ENCODE assay signal across 8 cellular contexts in genomic region chr19:52535336-52535830, GRCh38. TPM values are rescaled to one million over a fixed set of nuclear protein-coding genes. Genes with fewer than 3 reads are reported as not detected.
A peak's percentile ranks its signal among the peaks of the same experiment; 100 is the strongest.
DNase-seq lines count a peak whose midpoint lies in the region; ATAC-seq and TF ChIP-seq lines count a peak whose summit lies in the region.
"Not testable (repeated sequence)": the region's sequence is repeated elsewhere in the genome, so short reads cannot be mapped to it uniquely, and the experiment has no call there.

No MANE protein-coding gene starts in this region.

- peaks cover 0 to 13% of the 10 kb centered on the region in 2 experiments for H3K9me3 ChIP-seq in CD4-positive, CD25-positive, alpha-beta regulatory T cell (ENCODE audit: control insufficient read depth in 2 of 2, low read length in 2 of 2)
- not testable (repeated sequence) for H3K9me3 ChIP-seq in T-helper 17 cell (ENCODE audit: control insufficient read depth, low read length, poor library complexity, severe bottlenecking); esophagus (ENCODE audit: control insufficient read depth in 2 of 2, insufficient read depth in 1 of 2, low read depth in 1 of 2, low read length in 1 of 2); neutrophil
- H3K9me3 ChIP-seq in stomach, result peaks cover 0 to 34% (median 4%) of the 10 kb centered on the region in 4 donors

- H3K36me3 ChIP-seq in CD4-positive, CD25-positive, alpha-beta regulatory T cell (ENCODE audit: control insufficient read depth, insufficient read depth, low read length), result peaks cover 14% of the 10 kb centered on the region
- not testable (repeated sequence) for H3K36me3 ChIP-seq in esophagus (ENCODE audit: control insufficient read depth in 2 of 2, insufficient read depth in 2 of 2, low read length in 1 of 2); neutrophil
- peaks cover 5 to 24% (median 22%) of the 10 kb centered on the region in 4 donors for H3K36me3 ChIP-seq in stomach

- H3K4me1 ChIP-seq in CD4-positive, CD25-positive, alpha-beta regulatory T cell (ENCODE audit: control insufficient read depth, insufficient read depth, low read length, poor library complexity, severe bottlenecking); esophagus (ENCODE audit: control insufficient read depth in 2 of 2, insufficient read depth in 2 of 2, low read length in 1 of 2): not testable (repeated sequence)
- peaks cover 28 to 36% of the 10 kb centered on the region in 2 experiments for H3K4me1 ChIP-seq in neutrophil (ENCODE audit: control insufficient read depth in 1 of 2, insufficient read depth in 1 of 2, low read depth in 1 of 2, low read length in 1 of 2)
- H3K4me1 ChIP-seq in stomach, result peaks cover 0 to 25% (median 7%) of the 10 kb centered on the region in 4 donors

- H3K27ac Mint-ChIP-seq in CD4-positive, CD25-positive, alpha-beta regulatory T cell, result peak overlapping the region in 2 of 3 donors; percentile 89 to 94
- H3K27ac Mint-ChIP-seq in T-helper 17 cell, result peak overlapping the region; percentile 84
- peak overlapping the region; percentile 87 for H3K27ac Mint-ChIP-seq in activated naive CD8-positive, alpha-beta T cell treated with anti-CD3 and anti-CD28 coated beads, Interleukin-2, amount 10 ng/mL, durations not matched to agents 7 days and 5 days

- H3K27me3 Mint-ChIP-seq in CD4-positive, CD25-positive, alpha-beta regulatory T cell; T-helper 17 cell; activated naive CD8-positive, alpha-beta T cell treated with anti-CD3 and anti-CD28 coated beads, Interleukin-2, amount 10 ng/mL, durations not matched to agents 7 days and 5 days: not testable (repeated sequence)

- H3K4me3 Mint-ChIP-seq in CD4-positive, CD25-positive, alpha-beta regulatory T cell, result peak overlapping the region; percentile 89 to 99 (median 94)
- H3K4me3 Mint-ChIP-seq in T-helper 17 cell, result peak overlapping the region; percentile 92
- H3K4me3 Mint-ChIP-seq in activated naive CD8-positive, alpha-beta T cell treated with anti-CD3 and anti-CD28 coated beads, Interleukin-2, amount 10 ng/mL, durations not matched to agents 7 days and 5 days, result peak overlapping the region; percentile 86

- H3K36me3 Mint-ChIP-seq in CD4-positive, CD25-positive, alpha-beta regulatory T cell, result peaks cover 28% of the 10 kb centered on the region
- not testable (repeated sequence) for H3K36me3 Mint-ChIP-seq in T-helper 17 cell (ENCODE audit: low read depth)
- peaks cover 70% of the 10 kb centered on the region for H3K36me3 Mint-ChIP-seq in activated naive CD8-positive, alpha-beta T cell treated with anti-CD3 and anti-CD28 coated beads, Interleukin-2, amount 10 ng/mL, durations not matched to agents 7 days and 5 days

- not testable (repeated sequence) for DNase-seq in CD4-positive, CD25-positive, alpha-beta regulatory T cell; activated naive CD8-positive, alpha-beta T cell treated with anti-CD3 and anti-CD28 coated beads, Interleukin-2, amount 10 ng/mL, durations not matched to agents 7 days and 5 days; stomach
- DNase-seq in T-helper 17 cell (peak in 1 of 3 donors; percentile 8), inferior parietal cortex (ENCODE audit: extremely low spot score) (peak; percentile 8)

- H3K4me1 Mint-ChIP-seq in CD4-positive, CD25-positive, alpha-beta regulatory T cell, result peaks cover 12 to 59% (median 20%) of the 10 kb centered on the region in 4 donors
- H3K4me1 Mint-ChIP-seq in T-helper 17 cell, result peaks cover 24% of the 10 kb centered on the region
- H3K4me1 Mint-ChIP-seq in activated naive CD8-positive, alpha-beta T cell treated with anti-CD3 and anti-CD28 coated beads, Interleukin-2, amount 10 ng/mL, durations not matched to agents 7 days and 5 days, result peaks cover 15% of the 10 kb centered on the region

- TF ChIP-seq EP300 in stomach (IDR thresholded peaks at IDR 0.05), result not testable (repeated sequence)

- not testable (repeated sequence) for TF ChIP-seq CTCF in neutrophil (IDR thresholded peaks at IDR 0.05); stomach (IDR thresholded peaks at IDR 0.05)

- POLR2A ChIA-PET in activated naive CD8-positive, alpha-beta T cell treated with anti-CD3 and anti-CD28 coated beads, Interleukin-2, amount 10 ng/mL, durations not matched to agents 7 days and 5 days (lab: Charles Lee), result interaction anchor here (0.6 to 0.7 kb wide), 3 partner anchors 11 to 36 kb away, joined by 3 to 5 read pairs (median 3); no protein-coding TSS in a partner anchor

- WGBS in esophagus, 2 donors, result 5 to 24% methylated on average over 15 to 18 of the region's 18 CpGs
- 7 to 21% (median 14%) methylated on average over 15 to 18 of the region's 18 CpGs for WGBS in stomach, 5 donors

- peak in 1 of 2 donors; percentile 5 for ATAC-seq in CD4-positive, CD25-positive, alpha-beta regulatory T cell (ENCODE audit: low read depth in 2 of 2)
- ATAC-seq in HG02870 (IDR thresholded peaks at IDR 0.05; ENCODE audit: unreplicated experiment), result peak; percentile 6
- peak; percentile 10 for ATAC-seq in T-helper 17 cell
- ATAC-seq in activated naive CD8-positive, alpha-beta T cell treated with anti-CD3 and anti-CD28 coated beads, Interleukin-2, amount 10 ng/mL, durations not matched to agents 7 days and 5 days (ENCODE audit: low read depth), result peak; percentile 4

- not testable (repeated sequence) for H3K27me3 ChIP-seq in CD4-positive, CD25-positive, alpha-beta regulatory T cell (ENCODE audit: control insufficient read depth, insufficient read depth, low read length); esophagus (ENCODE audit: control insufficient read depth in 1 of 2, insufficient read depth in 2 of 2, low read length in 2 of 2); neutrophil; stomach

- H3K9me3 Mint-ChIP-seq in CD4-positive, CD25-positive, alpha-beta regulatory T cell, result peaks cover 0 to 18% (median 4%) of the 10 kb centered on the region in 7 donors
- H3K9me3 Mint-ChIP-seq in activated naive CD8-positive, alpha-beta T cell treated with anti-CD3 and anti-CD28 coated beads, Interleukin-2, amount 10 ng/mL, durations not matched to agents 7 days and 5 days, result not testable (repeated sequence)

- intact Hi-C loops in stomach (cut with DNase I; ENCODE audit: low total_unique reads), result not testable (repeated sequence)

- not testable (repeated sequence) for TF ChIP-seq POLR2A in stomach (IDR thresholded peaks at IDR 0.05)

- peak overlapping the region; percentile 70 for H3K27ac ChIP-seq in CD4-positive, CD25-positive, alpha-beta regulatory T cell (ENCODE audit: insufficient read depth, low read length, poor library complexity, severe bottlenecking)
- peak overlapping the region in 1 of 2 donors; percentile 86 for H3K27ac ChIP-seq in esophagus (ENCODE audit: low read depth in 2 of 2, low read length in 1 of 2)
- H3K27ac ChIP-seq in neutrophil, result peak overlapping the region; percentile 69
- peak overlapping the region in 4 of 5 donors; percentile 71 to 82 (median 80) for H3K27ac ChIP-seq in stomach

- H3K4me3 ChIP-seq in CD4-positive, CD25-positive, alpha-beta regulatory T cell (ENCODE audit: low read depth, low read length), result peak overlapping the region; percentile 79
- peak overlapping the region; percentile 27 to 58 for H3K4me3 ChIP-seq in esophagus (ENCODE audit: low read depth in 1 of 2, low read length in 2 of 2)
- H3K4me3 ChIP-seq in neutrophil (ENCODE audit: low read depth in 1 of 2, low read length in 1 of 2), result peak overlapping the region; percentile 72 to 76
- peak overlapping the region; percentile 49 to 61 (median 54) for H3K4me3 ChIP-seq in stomach

RNA-seq across cellular contexts. Expression of gene ZNF808, which starts 7.9 kb away (rescaled TPM):
- total RNA-seq in CD4-positive, CD25-positive, alpha-beta regulatory T cell, result 19.3 TPM
- polyA plus RNA-seq in CD4-positive, CD25-positive, alpha-beta regulatory T cell, result 10 to 100 TPM in 1 of 4 donors, 1 to 10 TPM in 3; 7.2 to 11.5 (median 7.4) TPM
- 10 to 100 TPM; 17.3 to 20.1 TPM for total RNA-seq in T-helper 17 cell
- 10 to 100 TPM; 53.5 to 59.8 TPM for total RNA-seq in activated naive CD8-positive, alpha-beta T cell treated with anti-CD3 and anti-CD28 coated beads, Interleukin-2, amount 10 ng/mL, durations not matched to agents 7 days and 5 days
- 1 to 10 TPM; 1.6 to 4.2 TPM for polyA plus RNA-seq in esophagus
- 10 to 100 TPM; 11.7 to 41.5 (median 24.8) TPM for total RNA-seq in stomach
- polyA plus RNA-seq in stomach, result 1 to 10 TPM in 2 of 3 donors, under 1 TPM in 1; 0.92 to 1.9 (median 1.5) TPM

RNA-seq across cellular contexts. Expression of gene ZNF701, which starts 34.7 kb away (rescaled TPM):
- total RNA-seq in CD4-positive, CD25-positive, alpha-beta regulatory T cell, result 13.7 TPM
- polyA plus RNA-seq in CD4-positive, CD25-positive, alpha-beta regulatory T cell, result 10 to 100 TPM; 10.1 to 16.1 (median 13.2) TPM
- total RNA-seq in T-helper 17 cell, result 10 to 100 TPM; 14.9 to 19.0 TPM
- total RNA-seq in activated naive CD8-positive, alpha-beta T cell treated with anti-CD3 and anti-CD28 coated beads, Interleukin-2, amount 10 ng/mL, durations not matched to agents 7 days and 5 days, result 10 to 100 TPM; 40.2 to 40.5 TPM
- polyA plus RNA-seq in esophagus, result 1 to 10 TPM; 3.1 to 9.5 TPM
- total RNA-seq in stomach, result 10 to 100 TPM in 2 of 5 donors, 1 to 10 TPM in 3; 1.2 to 28.1 (median 9.0) TPM
- polyA plus RNA-seq in stomach, result 1 to 10 TPM; 4.1 to 4.7 (median 4.2) TPM
